In the genomic region with DNA sequence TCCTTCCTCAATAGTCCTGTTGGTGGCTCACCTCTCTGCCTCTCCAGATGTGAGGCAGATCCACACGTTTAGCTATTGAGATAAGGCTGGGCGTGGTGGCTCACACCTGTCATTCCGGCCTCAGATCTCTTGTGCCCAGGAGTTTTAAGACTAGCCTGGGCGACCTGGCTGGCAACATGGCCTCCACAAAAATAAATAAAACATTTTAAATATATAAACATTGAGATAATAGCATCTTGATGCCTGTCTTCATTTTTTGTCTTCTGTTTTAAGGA, we compare ENCODE assay signal across 10 cellular contexts. TPM values are rescaled to one million over a fixed set of nuclear protein-coding genes. Genes with fewer than 3 reads are reported as not detected.
DNase-seq lines count a peak whose midpoint lies in the region; ATAC-seq and TF ChIP-seq lines count a peak whose summit lies in the region.
"Had no signal": no experiment of that assay in that cellular context is flagged by ENCODE, and none has a peak within 500 bp of the region (broad histone marks: within the 10 kb centered on the region; RNA-seq: fewer than 3 reads in every experiment).

No MANE protein-coding gene starts in this region.

- intact Hi-C loops in heart right ventricle (cut with DNase I) (loop anchor here in 9 of 10 donors (5.0 to 10.0 kb wide), 10 partner anchors 33 to 518 kb away; a partner anchor contains a TSS), left cardiac atrium (cut with DNase I) (loop anchor here (5.0 to 10.0 kb wide), 3 partner anchors 33 to 518 kb away; no protein-coding TSS in a partner anchor), right lobe of liver (cut with DNase I) (loop anchor here in 1 of 2 donors (5.0 kb wide), 2 partner anchors 33 to 153 kb away; no protein-coding TSS in a partner anchor), transverse colon (cut with DNase I; ENCODE audit: low total_unique reads) (loop anchor here (5.0 kb wide), 1 partner anchor 253 kb away; no protein-coding TSS in a partner anchor), ovary (cut with DNase I) (loop anchor here (5.0 to 10.0 kb wide), 7 partner anchors 33 to 518 kb away; a partner anchor contains a TSS)

- H3K27me3 Mint-ChIP-seq in activated T-helper 17 cell treated with anti-CD3 and anti-CD28 coated beads, Interleukin-2, amount 50 U/mL, for 72 hours: peaks cover 3% of the 10 kb centered on the region

- no peaks in the 10 kb centered on the region for H3K36me3 Mint-ChIP-seq in activated T-helper 17 cell treated with anti-CD3 and anti-CD28 coated beads, Interleukin-2, amount 50 U/mL, for 72 hours (ENCODE audit: low read depth)

- H3K4me3 Mint-ChIP-seq in activated T-helper 17 cell treated with anti-CD3 and anti-CD28 coated beads, Interleukin-2, amount 50 U/mL, for 72 hours: peak overlapping the region; percentile 58

- H3K36me3 ChIP-seq in heart right ventricle (peaks cover 0 to 19% (median 9%) of the 10 kb centered on the region in 9 donors), right lobe of liver (peaks cover 0 to 8% (median 2%) of the 10 kb centered on the region in 4 donors), transverse colon (no peaks in the 10 kb centered on the region), ovary (no peaks in the 10 kb centered on the region)

- TF ChIP-seq EP300 in transverse colon (IDR thresholded peaks at IDR 0.05; ENCODE audit: low read depth) (no peak), ovary (IDR thresholded peaks at IDR 0.05) (no peak)

- peaks cover 0 to 10% (median 0%) of the 10 kb centered on the region in 7 donors for H3K27me3 ChIP-seq in heart right ventricle
- H3K27me3 ChIP-seq in right lobe of liver: no peaks in the 10 kb centered on the region
- H3K27me3 ChIP-seq in transverse colon: peaks cover 12% of the 10 kb centered on the region
- no peaks in the 10 kb centered on the region for H3K27me3 ChIP-seq in ovary

- in situ Hi-C loops in transverse colon (cut with MboI; ENCODE audit: low pct_ligation_motif_present in 1 of 4, low pct_unique_long_range_greater_than_20kb in 1 of 4, low sequenced_read_pairs in 3 of 4): loop anchor here (5.0 to 25.0 kb wide), 5 partner anchors 153 to 258 kb away; a partner anchor contains a TSS

- H3K27ac Mint-ChIP-seq in activated T-helper 17 cell treated with anti-CD3 and anti-CD28 coated beads, Interleukin-2, amount 50 U/mL, for 72 hours: no peak overlapping the region

- TF ChIP-seq CTCF in heart right ventricle (IDR thresholded peaks at IDR 0.05): no peak
- no peak for TF ChIP-seq CTCF in right lobe of liver (IDR thresholded peaks at IDR 0.05)
- TF ChIP-seq CTCF in transverse colon (IDR thresholded peaks at IDR 0.05): no peak
- no peak for TF ChIP-seq CTCF in ovary (IDR thresholded peaks at IDR 0.05)

- 67 to 68% methylated on average over 4 of the region's 4 CpGs for WGBS in heart right ventricle, 2 donors
- WGBS in right lobe of liver (ENCODE audit: insufficient coverage, low coverage, low lambda C conversion rate, missing lambda C conversion rate): 23% methylated on average over 4 of the region's 4 CpGs
- 39 to 43% methylated on average over 1 to 4 of the region's 4 CpGs for WGBS in transverse colon (ENCODE audit: low coverage in 1 of 2), 2 donors
- 50 to 61% (median 54%) methylated on average over 4 of the region's 4 CpGs for WGBS in ovary, 3 donors

- H3K4me3 ChIP-seq in heart right ventricle (peak overlapping the region in 2 of 10 donors; percentile 77 to 84), right lobe of liver (peak overlapping the region in 2 of 3 donors; percentile 92 to 97), transverse colon (peak overlapping the region in 1 of 4 donors; percentile 65), ovary (no peak overlapping the region)

- TF ChIP-seq POLR2A in right lobe of liver (IDR thresholded peaks at IDR 0.05) (no peak), transverse colon (IDR thresholded peaks at IDR 0.05) (no peak), ovary (IDR thresholded peaks at IDR 0.05) (no peak)

- ATAC-seq in heart right ventricle: no peak
- no peak for ATAC-seq in left cardiac atrium
- ATAC-seq in activated T-helper 17 cell treated with anti-CD3 and anti-CD28 coated beads, Interleukin-2, amount 50 U/mL, for 72 hours (replicated peaks): no peak
- ATAC-seq in right lobe of liver: no peak

- peaks cover 3% of the 10 kb centered on the region for H3K4me1 Mint-ChIP-seq in activated T-helper 17 cell treated with anti-CD3 and anti-CD28 coated beads, Interleukin-2, amount 50 U/mL, for 72 hours

- peaks cover 6 to 42% (median 34%) of the 10 kb centered on the region in 9 donors for H3K4me1 ChIP-seq in heart right ventricle
- H3K4me1 ChIP-seq in right lobe of liver: peaks cover 0 to 40% (median 14%) of the 10 kb centered on the region in 4 donors
- H3K4me1 ChIP-seq in transverse colon: peaks cover 14 to 34% (median 29%) of the 10 kb centered on the region in 4 donors
- peaks cover 7% of the 10 kb centered on the region for H3K4me1 ChIP-seq in ovary (ENCODE audit: insufficient read depth)

- H3K9me3 ChIP-seq in heart right ventricle (no peaks in the 10 kb centered on the region), right lobe of liver (no peaks in the 10 kb centered on the region), transverse colon (no peaks in the 10 kb centered on the region), ovary (no peaks in the 10 kb centered on the region)

- no peak for DNase-seq in heart right ventricle
- DNase-seq in left cardiac atrium: no peak
- DNase-seq in right lobe of liver: no peak
- peak; percentile 42 for DNase-seq in transverse colon
- DNase-seq in ovary: no peak
- no peak for DNase-seq in caudate nucleus (lab: John Stamatoyannopoulos, UW)
- DNase-seq in NCI-H82 (lab: John Stamatoyannopoulos, UW): no peak
- DNase-seq: activated CD4-positive, CD25-positive, alpha-beta regulatory T cell treated with anti-CD3 and anti-CD28 coated beads, Interleukin-2, amount 50 U/mL, for 72 hours; stimulated activated CD4-positive, alpha-beta T cell treated with anti-CD3 and anti-CD28 coated beads, Interleukin-12 subunit alpha, Interleukin-12 subunit beta, amount 100 ng/mL, for 4 hours had no signal

- H3K27ac ChIP-seq in heart right ventricle: peak overlapping the region in 9 of 10 donors; percentile 86 to 99 (median 97)
- peak overlapping the region in 2 of 3 donors; percentile 97 for H3K27ac ChIP-seq in right lobe of liver
- H3K27ac ChIP-seq in transverse colon: peak overlapping the region; percentile 94 to 98 (median 97)
- H3K27ac ChIP-seq in ovary: peak overlapping the region in 1 of 2 donors; percentile 95
- H3K27ac ChIP-seq in caudate nucleus (ENCODE audit: low read depth, low read length): no peak overlapping the region

- no peaks in the 10 kb centered on the region for H3K9me3 Mint-ChIP-seq in activated T-helper 17 cell treated with anti-CD3 and anti-CD28 coated beads, Interleukin-2, amount 50 U/mL, for 72 hours

RNA-seq across cellular contexts. Expression of a gene that starts 1.4 kb away (rescaled TPM):
- 10 to 100 TPM; 12.7 to 24.3 (median 15.4) TPM for total RNA-seq in heart right ventricle
- 10 to 100 TPM in 1 of 2 donors, 1 to 10 TPM in 1; 9.7 to 26.4 TPM for polyA plus RNA-seq in heart right ventricle
- total RNA-seq in left cardiac atrium: 10 to 100 TPM; 21.6 to 23.4 TPM
- 10 to 100 TPM; 28.2 to 37.7 TPM for total RNA-seq in activated T-helper 17 cell treated with anti-CD3 and anti-CD28 coated beads, Interleukin-2, amount 50 U/mL, for 72 hours
- total RNA-seq in right lobe of liver: 10 to 100 TPM; 12.4 to 29.7 (median 15.4) TPM
- 100 to 1,000 TPM in 2 of 4 donors, 10 to 100 TPM in 2; 50.3 to 187 (median 86.6) TPM for total RNA-seq in transverse colon
- total RNA-seq in ovary: 10 to 100 TPM; 13.8 to 35.2 (median 26.2) TPM
- polyA plus RNA-seq in ovary: 10 to 100 TPM in 1 of 2 donors, 1 to 10 TPM in 1; 3.7 to 19.3 TPM

RNA-seq across cellular contexts. Expression of a gene that starts 25.0 kb away (rescaled TPM):
- total RNA-seq in heart right ventricle (10 to 100 TPM; 32.0 to 55.1 (median 41.1) TPM), left cardiac atrium (10 to 100 TPM; 28.6 to 38.5 TPM), right lobe of liver (10 to 100 TPM; 10.9 to 25.8 (median 13.8) TPM), transverse colon (10 to 100 TPM; 22.2 to 64.3 (median 26.5) TPM), ovary (10 to 100 TPM; 14.3 to 47.0 (median 29.8) TPM)
- polyA plus RNA-seq in heart right ventricle (10 to 100 TPM; 15.6 to 16.5 TPM), ovary (1 to 10 TPM; 7.0 to 7.6 TPM)
- total RNA-seq in activated T-helper 17 cell treated with anti-CD3 and anti-CD28 coated beads, Interleukin-2, amount 50 U/mL, for 72 hours: 1 to 10 TPM; 7.8 to 9.7 TPM
